Comparison of ENCODE assay signal across 21 cellular contexts in genomic region chr1:210646258-210646616, GRCh38.
DNase-seq lines count a peak whose midpoint lies in the region; FAIRE-seq and TF ChIP-seq lines count a peak whose summit lies in the region.
"Had no signal": no experiment of that assay in that cellular context is flagged by ENCODE, and none has a peak within 500 bp of the region (broad histone marks: within the 10 kb centered on the region; RNA-seq: fewer than 3 reads in every experiment).

No MANE protein-coding gene starts in this region.

- H3K4me1 ChIP-seq in KMS-11 (ENCODE audit: low read depth, poor library complexity, severe bottlenecking) (peaks cover 35% of the 10 kb centered on the region), smooth muscle cell (ENCODE audit: low read depth) (peaks cover 27% of the 10 kb centered on the region), ovary (ENCODE audit: insufficient read depth) (peaks cover 4% of the 10 kb centered on the region)

- DNase-seq in NCI-H82 (lab: John Stamatoyannopoulos, UW) (peak; percentile 95), smooth muscle cell (lab: John Stamatoyannopoulos, UW; ENCODE audit: unreplicated experiment) (no peak), ovary (no peak), DMS153 (lab: John Stamatoyannopoulos, UW) (no peak)
- no peak for DNase-seq in activated CD4-positive, alpha-beta T cell treated with anti-CD3 and anti-CD28 coated beads, Interleukin-2, amount 10 ng/mL, durations not matched to agents 7 days and 5 days
- DNase-seq: ACHN; CD4-positive, alpha-beta T cell; COR-L47; GOT3; HCEC 1CT; Kasumi-1; NCI-H1048; NCI-H1417 treated with DMSO at 0.1 percent for 48 hours; NCI-H187; NCI-H446 treated with DMSO at 0.1 percent for 48 hours; NK-92 treated with Interleukin-12 subunit alpha and Interleukin-12 subunit beta, amount 100 ng/mL, for 24 hours had no signal

- no peak overlapping the region for H2AFZ ChIP-seq in KMS-11 (ENCODE audit: low read depth)
- H2AFZ ChIP-seq in smooth muscle cell (ENCODE audit: low read depth) = no peak overlapping the region

- no peaks in the 10 kb centered on the region for H3K9me3 ChIP-seq in smooth muscle cell (replicated peaks; ENCODE audit: low read depth)
- no peaks in the 10 kb centered on the region for H3K9me3 ChIP-seq in ovary
- H3K9me3 ChIP-seq: BLaER1, SJCRH30 had no signal

- H3K4me2 ChIP-seq in KMS-11 (peak overlapping the region; percentile 31; the same call in 1 of the 2 replicates), smooth muscle cell (peak overlapping the region; percentile 46)
- H3K4me2 ChIP-seq: BLaER1 had no signal

- H3K27me3 Mint-ChIP-seq in activated CD4-positive, alpha-beta T cell treated with anti-CD3 and anti-CD28 coated beads, Interleukin-2, amount 10 ng/mL, durations not matched to agents 7 days and 5 days = no peaks in the 10 kb centered on the region
- H3K27me3 Mint-ChIP-seq: CD4-positive, alpha-beta T cell had no signal

- H3K27me3 ChIP-seq in KMS-11 (ENCODE audit: insufficient read depth, low read depth) (no peaks in the 10 kb centered on the region), smooth muscle cell (ENCODE audit: low read depth) (peaks cover 50% of the 10 kb centered on the region), ovary (no peaks in the 10 kb centered on the region)
- H3K27me3 ChIP-seq: BLaER1, SJCRH30 had no signal

- H3K4me3 Mint-ChIP-seq in activated CD4-positive, alpha-beta T cell treated with anti-CD3 and anti-CD28 coated beads, Interleukin-2, amount 10 ng/mL, durations not matched to agents 7 days and 5 days = no peak overlapping the region
- H3K4me3 Mint-ChIP-seq: CD4-positive, alpha-beta T cell had no signal

- H3K27ac ChIP-seq in KMS-11 (no peak overlapping the region), smooth muscle cell (ENCODE audit: low read depth) (no peak overlapping the region), ovary (no peak overlapping the region)
- H3K27ac ChIP-seq: BLaER1, SJCRH30 had no signal

- H4K20me1 ChIP-seq in KMS-11 (ENCODE audit: insufficient read depth) = no peaks in the 10 kb centered on the region
- peaks cover 5% of the 10 kb centered on the region for H4K20me1 ChIP-seq in smooth muscle cell (ENCODE audit: low read depth)
- H4K20me1 ChIP-seq: BLaER1 had no signal

- TF ChIP-seq EP300 in ovary (IDR thresholded peaks at IDR 0.05) = no peak

- H3K36me3 Mint-ChIP-seq in activated CD4-positive, alpha-beta T cell treated with anti-CD3 and anti-CD28 coated beads, Interleukin-2, amount 10 ng/mL, durations not matched to agents 7 days and 5 days (ENCODE audit: low read depth) = no peaks in the 10 kb centered on the region

- H3K9me3 Mint-ChIP-seq in activated CD4-positive, alpha-beta T cell treated with anti-CD3 and anti-CD28 coated beads, Interleukin-2, amount 10 ng/mL, durations not matched to agents 7 days and 5 days = no peaks in the 10 kb centered on the region
- H3K9me3 Mint-ChIP-seq: CD4-positive, alpha-beta T cell had no signal

- TF ChIP-seq POLR2A in ovary (IDR thresholded peaks at IDR 0.05) = no peak

- CTCF ChIA-PET in activated CD4-positive, alpha-beta T cell treated with anti-CD3 and anti-CD28 coated beads, Interleukin-2, amount 10 ng/mL, durations not matched to agents 7 days and 5 days (lab: Charles Lee) = no interaction called here

- H3K9ac ChIP-seq in KMS-11 = no peak overlapping the region
- no peak overlapping the region for H3K9ac ChIP-seq in smooth muscle cell (ENCODE audit: low read depth)
- H3K9ac ChIP-seq: BLaER1 had no signal

- no peaks in the 10 kb centered on the region for H3F3A ChIP-seq in smooth muscle cell (ENCODE audit: low read depth)

- no peak overlapping the region for H3K27ac Mint-ChIP-seq in activated CD4-positive, alpha-beta T cell treated with anti-CD3 and anti-CD28 coated beads, Interleukin-2, amount 10 ng/mL, durations not matched to agents 7 days and 5 days
- H3K27ac Mint-ChIP-seq: CD4-positive, alpha-beta T cell had no signal

- H3K4me1 Mint-ChIP-seq in activated CD4-positive, alpha-beta T cell treated with anti-CD3 and anti-CD28 coated beads, Interleukin-2, amount 10 ng/mL, durations not matched to agents 7 days and 5 days = peaks cover 17% of the 10 kb centered on the region

- whole genome bisulfite sequencing in smooth muscle cell (ENCODE audit: low lambda C conversion rate) = 18% methylated on average over 2 of the region's 2 CpGs
- 10 to 38% (median 13%) methylated on average over 2 of the region's 2 CpGs for WGBS in ovary, 3 donors

- FAIRE-seq in endometrium (lab: Jason Lieb, UNC) = peak; percentile 51
- FAIRE-seq: GM12891 had no signal

- POLR2A ChIA-PET in activated CD4-positive, alpha-beta T cell treated with anti-CD3 and anti-CD28 coated beads, Interleukin-2, amount 10 ng/mL, durations not matched to agents 7 days and 5 days (lab: Charles Lee) = no interaction called here

- H3K79me2 ChIP-seq in KMS-11 (ENCODE audit: insufficient read depth, low read depth) = no peaks in the 10 kb centered on the region
- H3K79me2 ChIP-seq in smooth muscle cell (ENCODE audit: low read depth) = no peaks in the 10 kb centered on the region

- TF ChIP-seq CTCF in KMS-11 (conservative IDR thresholded peaks at IDR 0.05; ENCODE audit: low read depth, low read length) (no peak), smooth muscle cell (IDR thresholded peaks at IDR 0.05; ENCODE audit: borderline replicate concordance, insufficient read depth, poor library complexity, severe bottlenecking) (no peak), ovary (IDR thresholded peaks at IDR 0.05) (no peak)

- H3K36me3 ChIP-seq in KMS-11 (ENCODE audit: insufficient read depth) (no peaks in the 10 kb centered on the region), smooth muscle cell (ENCODE audit: low read depth) (no peaks in the 10 kb centered on the region), ovary (no peaks in the 10 kb centered on the region)
- H3K36me3 ChIP-seq: BLaER1, SJCRH30 had no signal

- intact Hi-C loops in ovary (cut with DNase I) = no loop called here

- H3K4me3 ChIP-seq in KMS-11 (IDR thresholded peaks at IDR 0.05; ENCODE audit: insufficient read depth, low read depth, low read length) (no peak overlapping the region), smooth muscle cell (no peak overlapping the region), ovary (no peak overlapping the region)
- H3K4me3 ChIP-seq: BLaER1, SJCRH30 had no signal
